2 cellular contexts compared by ENCODE assay signal in the genomic region with DNA sequence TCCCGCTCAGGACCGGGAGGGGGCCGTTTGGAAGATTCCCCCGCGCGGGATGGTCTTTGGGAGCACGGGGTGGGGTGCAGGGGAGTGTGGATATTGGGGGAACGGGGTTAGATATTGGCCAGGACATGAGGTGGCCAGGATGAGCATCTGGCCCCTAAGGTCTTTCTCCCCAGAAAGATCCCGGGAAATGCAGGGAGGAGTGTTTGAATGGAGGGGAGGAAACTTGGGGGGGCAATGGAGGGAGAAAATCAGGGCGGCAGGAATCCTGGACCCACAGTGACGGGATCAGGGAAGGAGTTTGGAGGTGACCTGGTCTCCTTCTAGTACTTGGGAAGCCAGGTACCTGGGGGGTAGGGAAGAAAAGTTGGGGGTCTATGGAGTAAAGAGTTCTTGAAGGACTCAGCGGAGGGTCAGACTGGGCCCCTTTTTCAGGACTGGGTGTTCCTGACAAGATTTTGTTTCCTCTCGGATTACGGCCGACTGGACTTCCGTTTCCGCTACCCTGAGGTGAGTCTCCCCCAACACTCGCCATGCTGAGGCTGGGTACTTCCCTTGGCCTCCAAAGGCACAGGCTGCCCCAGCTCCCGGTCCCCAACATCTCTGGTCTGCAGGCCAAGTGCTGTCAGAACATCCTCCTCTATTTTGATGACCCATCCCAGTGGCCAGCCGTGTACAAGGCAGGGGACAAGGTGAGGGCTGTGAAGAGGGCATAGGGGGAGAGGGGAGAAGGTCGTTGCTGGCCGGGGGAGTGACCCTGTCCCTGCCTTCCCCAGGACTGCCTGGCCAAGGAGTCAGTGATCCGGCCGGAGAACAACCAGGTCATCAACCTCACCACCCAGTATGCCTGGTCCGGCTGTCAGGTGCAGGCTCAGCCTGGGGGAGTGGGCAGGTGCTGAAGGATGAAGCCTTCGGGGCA.
TF ChIP-seq lines count a peak whose summit lies in the region.

No MANE protein-coding gene starts in this region.

TF ChIP-seq in SK-N-SH, 30 proteins besides CTCF, POLR2A, EP300 and RAD21:
- TF ChIP-seq, protein P1, sequence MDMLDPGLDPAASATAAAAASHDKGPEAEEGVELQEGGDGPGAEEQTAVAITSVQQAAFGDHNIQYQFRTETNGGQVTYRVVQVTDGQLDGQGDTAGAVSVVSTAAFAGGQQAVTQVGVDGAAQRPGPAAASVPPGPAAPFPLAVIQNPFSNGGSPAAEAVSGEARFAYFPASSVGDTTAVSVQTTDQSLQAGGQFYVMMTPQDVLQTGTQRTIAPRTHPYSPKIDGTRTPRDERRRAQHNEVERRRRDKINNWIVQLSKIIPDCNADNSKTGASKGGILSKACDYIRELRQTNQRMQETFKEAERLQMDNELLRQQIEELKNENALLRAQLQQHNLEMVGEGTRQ (IDR thresholded peaks at IDR 0.05; ENCODE audit: borderline replicate concordance, low read depth, low read length), result no peak
- TF ChIP-seq FOXJ3 (CRISPR knock-in tag; IDR thresholded peaks at IDR 0.05) (no peak), EZH2phosphoT487 (IDR thresholded peaks at IDR 0.05; ENCODE audit: borderline replicate concordance, low read depth) (no peak), RXRA (IDR thresholded peaks at IDR 0.05; ENCODE audit: borderline replicate concordance, low read depth) (no peak), SMC3 (IDR thresholded peaks at IDR 0.05; ENCODE audit: low read depth, low read length) (no peak), GATA2 (CRISPR knock-in tag; IDR thresholded peaks at IDR 0.05) (no peak), RFX5 (IDR thresholded peaks at IDR 0.05; ENCODE audit: low read length) (no peak), TAF1 (IDR thresholded peaks at IDR 0.05; ENCODE audit: borderline replicate concordance, low read depth, low read length) (no peak), YY1 (IDR thresholded peaks at IDR 0.05; ENCODE audit: low read depth) (no peak), GABPA (IDR thresholded peaks at IDR 0.05; ENCODE audit: low read depth) (no peak)
- TF ChIP-seq, protein P2, sequence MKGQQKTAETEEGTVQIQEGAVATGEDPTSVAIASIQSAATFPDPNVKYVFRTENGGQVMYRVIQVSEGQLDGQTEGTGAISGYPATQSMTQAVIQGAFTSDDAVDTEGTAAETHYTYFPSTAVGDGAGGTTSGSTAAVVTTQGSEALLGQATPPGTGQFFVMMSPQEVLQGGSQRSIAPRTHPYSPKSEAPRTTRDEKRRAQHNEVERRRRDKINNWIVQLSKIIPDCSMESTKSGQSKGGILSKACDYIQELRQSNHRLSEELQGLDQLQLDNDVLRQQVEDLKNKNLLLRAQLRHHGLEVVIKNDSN (IDR thresholded peaks at IDR 0.05; ENCODE audit: borderline replicate concordance, low read depth), result no peak
TF ChIP-seq in SK-N-SH: peak in this region for 0.

TF ChIP-seq in SK-N-SH treated with all-trans-retinoic acid at 6 μM for 48 hours, 23 proteins besides CTCF, POLR2A, EP300 and RAD21 (continued from another document):
- TF ChIP-seq, protein P3, sequence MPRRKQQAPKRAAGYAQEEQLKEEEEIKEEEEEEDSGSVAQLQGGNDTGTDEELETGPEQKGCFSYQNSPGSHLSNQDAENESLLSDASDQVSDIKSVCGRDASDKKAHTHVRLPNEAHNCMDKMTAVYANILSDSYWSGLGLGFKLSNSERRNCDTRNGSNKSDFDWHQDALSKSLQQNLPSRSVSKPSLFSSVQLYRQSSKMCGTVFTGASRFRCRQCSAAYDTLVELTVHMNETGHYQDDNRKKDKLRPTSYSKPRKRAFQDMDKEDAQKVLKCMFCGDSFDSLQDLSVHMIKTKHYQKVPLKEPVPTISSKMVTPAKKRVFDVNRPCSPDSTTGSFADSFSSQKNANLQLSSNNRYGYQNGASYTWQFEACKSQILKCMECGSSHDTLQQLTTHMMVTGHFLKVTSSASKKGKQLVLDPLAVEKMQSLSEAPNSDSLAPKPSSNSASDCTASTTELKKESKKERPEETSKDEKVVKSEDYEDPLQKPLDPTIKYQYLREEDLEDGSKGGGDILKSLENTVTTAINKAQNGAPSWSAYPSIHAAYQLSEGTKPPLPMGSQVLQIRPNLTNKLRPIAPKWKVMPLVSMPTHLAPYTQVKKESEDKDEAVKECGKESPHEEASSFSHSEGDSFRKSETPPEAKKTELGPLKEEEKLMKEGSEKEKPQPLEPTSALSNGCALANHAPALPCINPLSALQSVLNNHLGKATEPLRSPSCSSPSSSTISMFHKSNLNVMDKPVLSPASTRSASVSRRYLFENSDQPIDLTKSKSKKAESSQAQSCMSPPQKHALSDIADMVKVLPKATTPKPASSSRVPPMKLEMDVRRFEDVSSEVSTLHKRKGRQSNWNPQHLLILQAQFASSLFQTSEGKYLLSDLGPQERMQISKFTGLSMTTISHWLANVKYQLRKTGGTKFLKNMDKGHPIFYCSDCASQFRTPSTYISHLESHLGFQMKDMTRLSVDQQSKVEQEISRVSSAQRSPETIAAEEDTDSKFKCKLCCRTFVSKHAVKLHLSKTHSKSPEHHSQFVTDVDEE (CRISPR knock-in tag; IDR thresholded peaks at IDR 0.05), result no peak
- no peak for TF ChIP-seq ESRRG (CRISPR knock-in tag; IDR thresholded peaks at IDR 0.05)
- TF ChIP-seq, protein P4, sequence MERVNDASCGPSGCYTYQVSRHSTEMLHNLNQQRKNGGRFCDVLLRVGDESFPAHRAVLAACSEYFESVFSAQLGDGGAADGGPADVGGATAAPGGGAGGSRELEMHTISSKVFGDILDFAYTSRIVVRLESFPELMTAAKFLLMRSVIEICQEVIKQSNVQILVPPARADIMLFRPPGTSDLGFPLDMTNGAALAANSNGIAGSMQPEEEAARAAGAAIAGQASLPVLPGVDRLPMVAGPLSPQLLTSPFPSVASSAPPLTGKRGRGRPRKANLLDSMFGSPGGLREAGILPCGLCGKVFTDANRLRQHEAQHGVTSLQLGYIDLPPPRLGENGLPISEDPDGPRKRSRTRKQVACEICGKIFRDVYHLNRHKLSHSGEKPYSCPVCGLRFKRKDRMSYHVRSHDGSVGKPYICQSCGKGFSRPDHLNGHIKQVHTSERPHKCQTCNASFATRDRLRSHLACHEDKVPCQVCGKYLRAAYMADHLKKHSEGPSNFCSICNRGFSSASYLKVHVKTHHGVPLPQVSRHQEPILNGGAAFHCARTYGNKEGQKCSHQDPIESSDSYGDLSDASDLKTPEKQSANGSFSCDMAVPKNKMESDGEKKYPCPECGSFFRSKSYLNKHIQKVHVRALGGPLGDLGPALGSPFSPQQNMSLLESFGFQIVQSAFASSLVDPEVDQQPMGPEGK (CRISPR knock-in tag; IDR thresholded peaks at IDR 0.05; ENCODE audit: borderline replicate concordance), result no peak
- no peak for TF ChIP-seq BACH2 (CRISPR knock-in tag; IDR thresholded peaks at IDR 0.05; ENCODE audit: borderline replicate concordance)
- TF ChIP-seq ZNF8 (CRISPR knock-in tag; IDR thresholded peaks at IDR 0.05), result no peak
- no peak for TF ChIP-seq TOX (CRISPR knock-in tag; IDR thresholded peaks at IDR 0.05; ENCODE audit: borderline replicate concordance)
- no peak for TF ChIP-seq ZNF70 (CRISPR knock-in tag; IDR thresholded peaks at IDR 0.05)
- no peak for TF ChIP-seq ARNTL (CRISPR knock-in tag; IDR thresholded peaks at IDR 0.05; ENCODE audit: borderline replicate concordance, low read depth)
- TF ChIP-seq ZNF565 (CRISPR knock-in tag; conservative IDR thresholded peaks at IDR 0.05; ENCODE audit: low read depth), result no peak
- TF ChIP-seq, protein P5, sequence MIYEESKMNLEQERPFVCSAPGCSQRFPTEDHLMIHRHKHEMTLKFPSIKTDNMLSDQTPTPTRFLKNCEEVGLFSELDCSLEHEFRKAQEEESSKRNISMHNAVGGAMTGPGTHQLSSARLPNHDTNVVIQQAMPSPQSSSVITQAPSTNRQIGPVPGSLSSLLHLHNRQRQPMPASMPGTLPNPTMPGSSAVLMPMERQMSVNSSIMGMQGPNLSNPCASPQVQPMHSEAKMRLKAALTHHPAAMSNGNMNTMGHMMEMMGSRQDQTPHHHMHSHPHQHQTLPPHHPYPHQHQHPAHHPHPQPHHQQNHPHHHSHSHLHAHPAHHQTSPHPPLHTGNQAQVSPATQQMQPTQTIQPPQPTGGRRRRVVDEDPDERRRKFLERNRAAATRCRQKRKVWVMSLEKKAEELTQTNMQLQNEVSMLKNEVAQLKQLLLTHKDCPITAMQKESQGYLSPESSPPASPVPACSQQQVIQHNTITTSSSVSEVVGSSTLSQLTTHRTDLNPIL (CRISPR knock-in tag; IDR thresholded peaks at IDR 0.05; ENCODE audit: low read depth), result no peak
- no peak for TF ChIP-seq ZFP3 (CRISPR knock-in tag; IDR thresholded peaks at IDR 0.05)
- TF ChIP-seq PPARA (CRISPR knock-in tag; IDR thresholded peaks at IDR 0.05; ENCODE audit: borderline replicate concordance), result no peak
- no peak for TF ChIP-seq GLIS3 (CRISPR knock-in tag; IDR thresholded peaks at IDR 0.05)
